In genomic region chr7:77281780-77282478, GRCh38 we compare ENCODE assay signal across 13 cellular contexts.
A peak's percentile ranks its signal among the peaks of the same experiment; 100 is the strongest.
DNase-seq lines count a peak whose midpoint lies in the region; ATAC-seq and TF ChIP-seq lines count a peak whose summit lies in the region.
"Had no signal": no experiment of that assay in that cellular context is flagged by ENCODE, and none has a peak within 500 bp of the region (broad histone marks: within the 10 kb centered on the region; RNA-seq: fewer than 3 reads in every experiment).

No MANE protein-coding gene starts in this region.

- TF ChIP-seq CTCF in thyroid gland (IDR thresholded peaks at IDR 0.05), result no peak
- TF ChIP-seq CTCF in suprapubic skin (IDR thresholded peaks at IDR 0.05), result no peak

- H3K79me1 ChIP-seq in mesenchymal stem cell (replicated peaks; ENCODE audit: low read length, poor library complexity, severe bottlenecking), result no peaks in the 10 kb centered on the region

- no peak overlapping the region for H3K4me2 ChIP-seq in mesenchymal stem cell (ENCODE audit: low read length, poor library complexity, severe bottlenecking)

- no peaks in the 10 kb centered on the region for H3K4me1 Mint-ChIP-seq in activated naive CD8-positive, alpha-beta T cell treated with anti-CD3 and anti-CD28 coated beads, Interleukin-2, amount 50 U/mL, for 24 hours
- H3K4me1 Mint-ChIP-seq: activated naive CD4-positive, alpha-beta T cell treated with anti-CD3 and anti-CD28 coated beads, Interleukin-2, amount 10 ng/mL, durations not matched to agents 7 days and 5 days had no signal

- H3K36me3 Mint-ChIP-seq in activated naive CD8-positive, alpha-beta T cell treated with anti-CD3 and anti-CD28 coated beads, Interleukin-2, amount 50 U/mL, for 24 hours (ENCODE audit: low read depth), result peaks cover 4% of the 10 kb centered on the region
- H3K36me3 Mint-ChIP-seq: activated naive CD4-positive, alpha-beta T cell treated with anti-CD3 and anti-CD28 coated beads, Interleukin-2, amount 10 ng/mL, durations not matched to agents 7 days and 5 days had no signal

- H3K4ac ChIP-seq in mesenchymal stem cell (ENCODE audit: low read depth in 1 of 2, low read length in 2 of 2), result no peak overlapping the region

- no peak overlapping the region for H3K4me3 ChIP-seq in mesenchymal stem cell (ENCODE audit: insufficient read depth in 1 of 2, low read depth in 1 of 2, low read length in 2 of 2)
- H3K4me3 ChIP-seq in thyroid gland (replicated peaks in 1 of 3), result no peak overlapping the region
- H3K4me3 ChIP-seq in suprapubic skin, result no peak overlapping the region
- H3K4me3 ChIP-seq: cardiac muscle cell, SK-N-MC had no signal

- H3K27me3 ChIP-seq in mesenchymal stem cell (ENCODE audit: control insufficient read depth in 1 of 2, insufficient read depth in 1 of 2, low read length in 2 of 2), result no peaks in the 10 kb centered on the region
- H3K27me3 ChIP-seq in thyroid gland, result no peaks in the 10 kb centered on the region
- no peaks in the 10 kb centered on the region for H3K27me3 ChIP-seq in suprapubic skin
- H3K27me3 ChIP-seq: cardiac muscle cell had no signal

- TF ChIP-seq POLR2A in thyroid gland (IDR thresholded peaks at IDR 0.05), result peak in 1 of 2 donors; percentile 12
- TF ChIP-seq POLR2A in suprapubic skin (IDR thresholded peaks at IDR 0.05), result no peak

- WGBS in mesenchymal stem cell, result 87% methylated on average over 3 of the region's 3 CpGs
- WGBS in thyroid gland, 2 donors, result 22 to 27% methylated on average over 3 of the region's 3 CpGs
- WGBS in suprapubic skin, result 67% methylated on average over 3 of the region's 3 CpGs

- H3K23ac ChIP-seq in mesenchymal stem cell (ENCODE audit: low read length in 2 of 2), result no peak overlapping the region

- peak overlapping the region in 1 of 2 experiments; percentile 16 for H3K18ac ChIP-seq in mesenchymal stem cell (ENCODE audit: low read depth in 1 of 2, low read length in 2 of 2)

- H3K4me1 ChIP-seq in mesenchymal stem cell (ENCODE audit: control insufficient read depth, insufficient read depth, low read depth, low read length) (peaks cover 4% of the 10 kb centered on the region), thyroid gland (peaks cover 33 to 44% of the 10 kb centered on the region in 2 donors), suprapubic skin (peaks cover 26% of the 10 kb centered on the region)

- H3K36me3 ChIP-seq in mesenchymal stem cell (ENCODE audit: control insufficient read depth in 1 of 2, insufficient read depth in 2 of 2, low read depth in 1 of 2, low read length in 2 of 2) (peaks cover 0 to 3% of the 10 kb centered on the region in 2 experiments), thyroid gland (no peaks in the 10 kb centered on the region), suprapubic skin (peaks cover 2% of the 10 kb centered on the region)
- H3K36me3 ChIP-seq: cardiac muscle cell had no signal

- DNase-seq in NAMALWA (ENCODE audit: low spot score) (peak; percentile 33), fibroblast of gingiva (ENCODE audit: low read depth) (peak; percentile 10), mesenchymal stem cell (peak; percentile 39), thyroid gland (peak; percentile 86 to 87), hepatic stellate cell (ENCODE audit: low spot score) (no peak), suprapubic skin (ENCODE audit: low spot score in 2 of 2) (no peak)
- no peak for DNase-seq in activated naive CD8-positive, alpha-beta T cell treated with anti-CD3 and anti-CD28 coated beads, Interleukin-2, amount 50 U/mL, for 24 hours
- DNase-seq: activated naive CD4-positive, alpha-beta T cell treated with anti-CD3 and anti-CD28 coated beads, Interleukin-2, amount 10 ng/mL, durations not matched to agents 7 days and 5 days; effector memory CD8-positive, alpha-beta T cell; foreskin fibroblast; NCI-H187 had no signal

- no peaks in the 10 kb centered on the region for H3K9me3 ChIP-seq in mesenchymal stem cell (ENCODE audit: control insufficient read depth, low read length)
- H3K9me3 ChIP-seq in thyroid gland, result no peaks in the 10 kb centered on the region
- no peaks in the 10 kb centered on the region for H3K9me3 ChIP-seq in suprapubic skin

- no peak overlapping the region for H2BK15ac ChIP-seq in mesenchymal stem cell (ENCODE audit: low read depth, poor library complexity, severe bottlenecking)

- H3K9ac ChIP-seq in mesenchymal stem cell (ENCODE audit: low read length), result no peak overlapping the region

- no peak overlapping the region for H2BK120ac ChIP-seq in mesenchymal stem cell (ENCODE audit: low read depth, low read length)

- H2AFZ ChIP-seq in mesenchymal stem cell (ENCODE audit: low read depth, low read length), result no peak overlapping the region

- no peak overlapping the region for H3K4me3 Mint-ChIP-seq in activated naive CD8-positive, alpha-beta T cell treated with anti-CD3 and anti-CD28 coated beads, Interleukin-2, amount 50 U/mL, for 24 hours
- H3K4me3 Mint-ChIP-seq: activated naive CD4-positive, alpha-beta T cell treated with anti-CD3 and anti-CD28 coated beads, Interleukin-2, amount 10 ng/mL, durations not matched to agents 7 days and 5 days; effector memory CD8-positive, alpha-beta T cell had no signal

- H3K27ac ChIP-seq in mesenchymal stem cell (ENCODE audit: low read length, poor library complexity, severe bottlenecking), result peak overlapping the region; percentile 72
- peak overlapping the region; percentile 63 to 95 (median 88) for H3K27ac ChIP-seq in thyroid gland
- H3K27ac ChIP-seq in suprapubic skin, result no peak overlapping the region
- H3K27ac ChIP-seq: cardiac muscle cell, SK-N-MC had no signal

- H4K91ac ChIP-seq in mesenchymal stem cell (ENCODE audit: low read length), result no peak overlapping the region

- H2AK5ac ChIP-seq in mesenchymal stem cell (ENCODE audit: low read length, severe bottlenecking), result no peak overlapping the region

- H3K14ac ChIP-seq in mesenchymal stem cell (ENCODE audit: low read length in 2 of 2), result no peak overlapping the region

- H3K27ac Mint-ChIP-seq in activated naive CD8-positive, alpha-beta T cell treated with anti-CD3 and anti-CD28 coated beads, Interleukin-2, amount 50 U/mL, for 24 hours, result no peak overlapping the region
- H3K27ac Mint-ChIP-seq: activated naive CD4-positive, alpha-beta T cell treated with anti-CD3 and anti-CD28 coated beads, Interleukin-2, amount 10 ng/mL, durations not matched to agents 7 days and 5 days; effector memory CD8-positive, alpha-beta T cell had no signal

- intact Hi-C loops in thyroid gland (cut with DNase I), result no loop called here

- no peak for TF ChIP-seq EP300 in suprapubic skin (IDR thresholded peaks at IDR 0.05)

- no peaks in the 10 kb centered on the region for H3K27me3 Mint-ChIP-seq in activated naive CD8-positive, alpha-beta T cell treated with anti-CD3 and anti-CD28 coated beads, Interleukin-2, amount 50 U/mL, for 24 hours
- H3K27me3 Mint-ChIP-seq: activated naive CD4-positive, alpha-beta T cell treated with anti-CD3 and anti-CD28 coated beads, Interleukin-2, amount 10 ng/mL, durations not matched to agents 7 days and 5 days; effector memory CD8-positive, alpha-beta T cell had no signal

- H2BK5ac ChIP-seq in mesenchymal stem cell (ENCODE audit: low read depth, low read length, poor library complexity, severe bottlenecking), result no peak overlapping the region

- H3K9me3 Mint-ChIP-seq in activated naive CD8-positive, alpha-beta T cell treated with anti-CD3 and anti-CD28 coated beads, Interleukin-2, amount 50 U/mL, for 24 hours, result no peaks in the 10 kb centered on the region

- H2BK12ac ChIP-seq in mesenchymal stem cell (ENCODE audit: low read length in 2 of 2), result no peak overlapping the region

- H4K8ac ChIP-seq in mesenchymal stem cell (ENCODE audit: low read length), result no peak overlapping the region

- no peak for ATAC-seq in activated naive CD8-positive, alpha-beta T cell treated with anti-CD3 and anti-CD28 coated beads, Interleukin-2, amount 50 U/mL, for 24 hours
- ATAC-seq: effector memory CD8-positive, alpha-beta T cell had no signal

Comparison
In these comparisons a context has a peak if more than half of its experiments do, and no peak if none do; other contexts are left out.
1. DNase-seq: peak in NAMALWA (single experiment), fibroblast of gingiva (single experiment), mesenchymal stem cell (single experiment) and thyroid gland (2 of 2); none in hepatic stellate cell (single experiment), activated naive CD8-positive, alpha-beta T cell treated with anti-CD3 and anti-CD28 coated beads, Interleukin-2, amount 50 U/mL, for 24 hours (single experiment) and suprapubic skin (0 of 2).